Comparison of ENCODE assay signal across 33 cellular contexts in the genomic region with DNA sequence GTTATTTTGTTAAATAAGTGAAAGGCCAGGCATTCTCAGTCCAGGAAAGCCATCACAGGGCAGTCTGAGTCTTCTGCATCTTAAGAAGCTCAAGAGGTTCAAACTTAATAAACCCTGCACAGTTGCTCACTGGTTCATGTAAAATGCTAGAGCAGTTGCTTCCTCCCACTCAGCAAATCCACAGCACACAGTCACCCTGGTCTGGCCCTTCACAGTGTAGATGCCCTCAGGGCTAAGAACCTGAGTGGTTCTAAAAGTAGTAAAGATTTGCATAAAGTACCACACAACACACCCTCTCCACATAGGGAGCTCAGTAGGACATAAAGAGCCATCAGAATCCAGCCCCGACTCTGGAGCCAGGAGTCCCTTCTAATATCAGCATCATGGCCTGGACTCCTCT. TPM values are rescaled to one million over a fixed set of nuclear protein-coding genes. Genes with fewer than 3 reads are reported as not detected.
DNase-seq lines count a peak whose midpoint lies in the region; ATAC-seq, FAIRE-seq and TF ChIP-seq lines count a peak whose summit lies in the region.
"Had no signal": no experiment of that assay in that cellular context is flagged by ENCODE, and none has a peak within 500 bp of the region (broad histone marks: within the 10 kb centered on the region; RNA-seq: fewer than 3 reads in every experiment).

No MANE protein-coding gene starts in this region.

- peak overlapping the region; percentile 17 for H3K27ac ChIP-seq in OCI-LY1 (ENCODE audit: low read depth, low read length, poor library complexity, severe bottlenecking)
- H3K27ac ChIP-seq in right atrium auricular region: no peak overlapping the region
- H3K27ac ChIP-seq: adrenal gland, esophagus muscularis mucosa, left lung, neural progenitor cell, pancreas, PC-9, skin epidermis, suprapubic skin, upper lobe of right lung had no signal

- peak overlapping the region in 5 of 8 donors; percentile 63 to 88 (median 74) for H3K4me3 Mint-ChIP-seq in naive B cell
- H3K4me3 Mint-ChIP-seq in activated T-helper 1 cell treated with anti-CD3 and anti-CD28 coated beads, Interleukin-12 subunit alpha, Interleukin-12 subunit beta, Interleukin-2, Interleukin-4 antibody, amounts not matched to agents 30 ng/mL and 10 ng/mL and 1 ng/mL, durations not matched to agents 14 hours and 24 hours and 36 hours: no peak overlapping the region
- H3K4me3 Mint-ChIP-seq: activated CD4-positive, alpha-beta memory T cell treated with anti-CD3 and anti-CD28 coated beads for 36 hours; activated naive CD4-positive, alpha-beta T cell treated with anti-CD3 and anti-CD28 coated beads for 36 hours; activated T-cell treated with anti-CD3 and anti-CD28 coated beads, Interleukin-2, amount 50 U/mL, for 72 hours; CD14-positive monocyte; central memory CD8-positive, alpha-beta T cell; neural progenitor cell had no signal

- H3K79me2 ChIP-seq in OCI-LY1 (ENCODE audit: insufficient read depth, low read length): no peaks in the 10 kb centered on the region

- peaks cover 31 to 47% (median 38%) of the 10 kb centered on the region in 3 donors for H3K4me1 Mint-ChIP-seq in naive B cell
- H3K4me1 Mint-ChIP-seq in activated T-helper 1 cell treated with anti-CD3 and anti-CD28 coated beads, Interleukin-12 subunit alpha, Interleukin-12 subunit beta, Interleukin-2, Interleukin-4 antibody, amounts not matched to agents 30 ng/mL and 10 ng/mL and 1 ng/mL, durations not matched to agents 14 hours and 24 hours and 36 hours (ENCODE audit: low read depth): no peaks in the 10 kb centered on the region
- H3K4me1 Mint-ChIP-seq: neural progenitor cell had no signal

- no peaks in the 10 kb centered on the region for H3K27me3 Mint-ChIP-seq in naive B cell
- H3K27me3 Mint-ChIP-seq in activated T-helper 1 cell treated with anti-CD3 and anti-CD28 coated beads, Interleukin-12 subunit alpha, Interleukin-12 subunit beta, Interleukin-2, Interleukin-4 antibody, amounts not matched to agents 30 ng/mL and 10 ng/mL and 1 ng/mL, durations not matched to agents 14 hours and 24 hours and 36 hours (ENCODE audit: insufficient read depth): peaks cover 30% of the 10 kb centered on the region

- no peaks in the 10 kb centered on the region for H3F3A ChIP-seq in OCI-LY1 (ENCODE audit: insufficient read depth, low read length)

- H3K9ac ChIP-seq in OCI-LY1 (ENCODE audit: low read length): no peak overlapping the region; the same call in 1 of the 2 replicates
- H3K9ac ChIP-seq: neural progenitor cell had no signal

- H4K20me1 ChIP-seq in OCI-LY1 (ENCODE audit: insufficient read depth, low read length): no peaks in the 10 kb centered on the region

- peak; percentile 49 for FAIRE-seq in GM18507 (lab: Jason Lieb, UNC)
- FAIRE-seq: endometrium, pancreas had no signal

- ATAC-seq in GM21576 (IDR thresholded peaks at IDR 0.05; ENCODE audit: unreplicated experiment): peak; percentile 10
- peak in 1 of 2 donors; percentile 3 for ATAC-seq in naive B cell (ENCODE audit: low read depth in 2 of 2)
- ATAC-seq: activated T-cell treated with anti-CD3 and anti-CD28 coated beads, Interleukin-2, amount 50 U/mL, for 72 hours; SK-N-SH treated with all-trans-retinoic acid at 6 μM for 48 hours had no signal

- H3K4me2 ChIP-seq in OCI-LY1 (ENCODE audit: low read length): peak overlapping the region; percentile 20; the same call in 1 of the 2 replicates
- H3K4me2 ChIP-seq: neural progenitor cell, PC-9 had no signal

- no peaks in the 10 kb centered on the region; the same call in 1 of the 2 replicates for H3K36me3 ChIP-seq in OCI-LY1 (ENCODE audit: insufficient read depth, low read length)
- no peaks in the 10 kb centered on the region for H3K36me3 ChIP-seq in right atrium auricular region
- H3K36me3 ChIP-seq: adrenal gland, esophagus muscularis mucosa, left lung, neural progenitor cell, pancreas, suprapubic skin, upper lobe of right lung had no signal

- no peaks in the 10 kb centered on the region; the same call in 1 of the 2 replicates for H3K27me3 ChIP-seq in OCI-LY1 (ENCODE audit: insufficient read depth, low read length)
- no peaks in the 10 kb centered on the region for H3K27me3 ChIP-seq in right atrium auricular region
- H3K27me3 ChIP-seq: pancreas, upper lobe of right lung had no signal

- peak overlapping the region; percentile 74 to 99 (median 97) for H3K27ac Mint-ChIP-seq in naive B cell
- no peak overlapping the region for H3K27ac Mint-ChIP-seq in activated T-helper 1 cell treated with anti-CD3 and anti-CD28 coated beads, Interleukin-12 subunit alpha, Interleukin-12 subunit beta, Interleukin-2, Interleukin-4 antibody, amounts not matched to agents 30 ng/mL and 10 ng/mL and 1 ng/mL, durations not matched to agents 14 hours and 24 hours and 36 hours
- H3K27ac Mint-ChIP-seq: activated CD4-positive, alpha-beta memory T cell treated with anti-CD3 and anti-CD28 coated beads for 36 hours; activated naive CD4-positive, alpha-beta T cell treated with anti-CD3 and anti-CD28 coated beads for 36 hours; activated T-cell treated with anti-CD3 and anti-CD28 coated beads, Interleukin-2, amount 50 U/mL, for 72 hours; neural progenitor cell had no signal

- peaks cover 1 to 22% (median 8%) of the 10 kb centered on the region in 7 donors for H3K9me3 Mint-ChIP-seq in naive B cell
- H3K9me3 Mint-ChIP-seq in activated T-helper 1 cell treated with anti-CD3 and anti-CD28 coated beads, Interleukin-12 subunit alpha, Interleukin-12 subunit beta, Interleukin-2, Interleukin-4 antibody, amounts not matched to agents 30 ng/mL and 10 ng/mL and 1 ng/mL, durations not matched to agents 14 hours and 24 hours and 36 hours: peaks cover 9% of the 10 kb centered on the region

- H2AFZ ChIP-seq in OCI-LY1 (ENCODE audit: low read length): no peak overlapping the region
- H2AFZ ChIP-seq: neural progenitor cell, PC-9 had no signal

- no peak overlapping the region for H3K4me3 ChIP-seq in OCI-LY1 (ENCODE audit: low read depth, low read length, poor library complexity, severe bottlenecking)
- H3K4me3 ChIP-seq in right atrium auricular region: no peak overlapping the region
- H3K4me3 ChIP-seq: adrenal gland, esophagus muscularis mucosa, left lung, neural progenitor cell, pancreas, PC-9, skin epidermis, suprapubic skin, upper lobe of right lung had no signal

- peaks cover 0 to 21% of the 10 kb centered on the region in 2 donors for H3K36me3 Mint-ChIP-seq in naive B cell
- no peaks in the 10 kb centered on the region for H3K36me3 Mint-ChIP-seq in activated T-helper 1 cell treated with anti-CD3 and anti-CD28 coated beads, Interleukin-12 subunit alpha, Interleukin-12 subunit beta, Interleukin-2, Interleukin-4 antibody, amounts not matched to agents 30 ng/mL and 10 ng/mL and 1 ng/mL, durations not matched to agents 14 hours and 24 hours and 36 hours (ENCODE audit: low read depth)
- H3K36me3 Mint-ChIP-seq: CD14-positive monocyte, neural progenitor cell had no signal

- H3K9me2 ChIP-seq in OCI-LY1 (ENCODE audit: low read depth, low read length): no peaks in the 10 kb centered on the region

- DNase-seq in GM18507 (ENCODE audit: extremely low spot score, insufficient read length, low read depth) (no peak), naive B cell (no peak), right atrium auricular region (ENCODE audit: low spot score) (no peak), dermis blood vessel endothelial cell (no peak)
- DNase-seq in activated T-helper 1 cell treated with anti-CD3 and anti-CD28 coated beads, Interleukin-12 subunit alpha, Interleukin-12 subunit beta, Interleukin-2, Interleukin-4 antibody, amounts not matched to agents 30 ng/mL and 10 ng/mL and 1 ng/mL, durations not matched to agents 14 hours and 24 hours and 36 hours (ENCODE audit: low spot score): no peak
- DNase-seq: activated CD4-positive, alpha-beta memory T cell treated with anti-CD3 and anti-CD28 coated beads for 36 hours; activated CD4-positive, CD25-positive, alpha-beta regulatory T cell treated with anti-CD3 and anti-CD28 coated beads, Interleukin-2, amount 50 U/mL, for 72 hours; activated naive CD4-positive, alpha-beta T cell treated with anti-CD3 and anti-CD28 coated beads for 36 hours; activated T-cell treated with anti-CD3 and anti-CD28 coated beads, Interleukin-2, amount 50 U/mL, for 72 hours; foreskin fibroblast; H7; IMR-90; mesendoderm; NCI-H1694 treated with DMSO at 0.1 percent for 48 hours; NCI-H2171 treated with DMSO at 0.1 percent for 48 hours; NCI-H510A treated with DMSO at 0.1 percent for 48 hours; PC-9; retina; stimulated activated naive CD4-positive, alpha-beta T cell; upper lobe of right lung had no signal

- intact Hi-C loops in activated T-helper 1 cell treated with anti-CD3 and anti-CD28 coated beads, Interleukin-12 subunit alpha, Interleukin-12 subunit beta, Interleukin-2, Interleukin-4 antibody, amounts not matched to agents 30 ng/mL and 10 ng/mL and 1 ng/mL, durations not matched to agents 14 hours and 24 hours and 36 hours (cut with micrococcal nuclease): no loop called here

- TF ChIP-seq CTCF in OCI-LY1 (IDR thresholded peaks at IDR 0.05; ENCODE audit: low read length) (no peak), right atrium auricular region (IDR thresholded peaks at IDR 0.05) (no peak)

- H3K4me1 ChIP-seq in OCI-LY1 (ENCODE audit: insufficient read depth, low read length, severe bottlenecking): peaks cover 16% of the 10 kb centered on the region
- H3K4me1 ChIP-seq in right atrium auricular region: no peaks in the 10 kb centered on the region
- H3K4me1 ChIP-seq: adrenal gland, esophagus muscularis mucosa, left lung, neural progenitor cell, pancreas, suprapubic skin, upper lobe of right lung had no signal

- H3K9me3 ChIP-seq in OCI-LY1 (ENCODE audit: low read length) (peaks cover 20% of the 10 kb centered on the region), right atrium auricular region (peaks cover 0 to 9% of the 10 kb centered on the region in 2 donors)
- H3K9me3 ChIP-seq: adrenal gland, pancreas, upper lobe of right lung had no signal

RNA-seq across cellular contexts. Expression of a gene that starts 58.7 kb away (rescaled TPM):
- 1 to 10 TPM; 2.4 to 4.1 (median 3.2) TPM for polyA plus RNA-seq in naive B cell (ENCODE audit: low read depth in 6 of 6)
- total RNA-seq in activated T-helper 1 cell treated with anti-CD3 and anti-CD28 coated beads, Interleukin-12 subunit alpha, Interleukin-12 subunit beta, Interleukin-2, Interleukin-4 antibody, amounts not matched to agents 30 ng/mL and 10 ng/mL and 1 ng/mL, durations not matched to agents 14 hours and 24 hours and 36 hours: 2.5 and 2.7 TPM in 2 replicates
- total RNA-seq in right atrium auricular region (1 to 10 TPM; 1.1 to 1.2 TPM), dermis blood vessel endothelial cell (0.68 and 0.93 TPM in 2 replicates)
- polyA plus RNA-seq: CD14-positive monocyte had no signal
